ENCODE assay signal across 10 cellular contexts in the genomic region with DNA sequence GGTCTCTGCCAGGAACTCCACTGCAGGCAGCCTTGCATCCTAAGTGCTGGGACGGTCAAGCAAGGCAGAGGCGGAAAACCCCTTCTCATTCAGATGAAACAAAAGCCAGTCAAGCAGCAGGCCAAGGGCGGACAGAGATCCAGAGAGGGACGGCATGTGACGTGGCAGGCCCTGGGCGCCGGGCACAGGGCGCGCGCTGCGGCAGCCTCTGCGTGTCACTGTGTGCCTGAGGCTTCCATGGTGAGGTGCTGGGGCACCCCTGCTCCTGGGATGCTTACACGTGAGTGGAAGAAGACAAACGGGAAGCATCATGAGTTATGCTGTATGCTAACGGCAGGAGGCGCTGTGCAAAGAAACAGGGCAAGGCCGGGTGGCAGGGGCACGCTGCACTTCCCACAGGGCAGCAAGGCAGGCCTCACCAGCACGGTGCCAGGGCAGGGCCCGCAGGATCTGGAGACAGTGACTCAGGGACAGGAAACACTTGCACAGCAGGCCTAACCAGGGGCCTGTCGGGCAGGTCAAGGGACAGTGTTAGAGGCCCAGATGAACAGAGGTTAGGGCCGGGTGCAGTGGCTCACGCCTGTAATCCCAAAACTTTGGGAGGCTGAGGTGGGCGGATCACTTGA. TPM values are rescaled to one million over a fixed set of nuclear protein-coding genes. Genes with fewer than 3 reads are reported as not detected.
DNase-seq lines count a peak whose midpoint lies in the region; TF ChIP-seq lines count a peak whose summit lies in the region.
"Had no signal": no experiment of that assay in that cellular context is flagged by ENCODE, and none has a peak within 500 bp of the region (broad histone marks: within the 10 kb centered on the region; RNA-seq: fewer than 3 reads in every experiment).

No MANE protein-coding gene starts in this region.

- H3K4me1 ChIP-seq in BE2C (no peaks in the 10 kb centered on the region), mesenchymal stem cell (ENCODE audit: control insufficient read depth, insufficient read depth, low read depth, low read length) (peaks cover 58% of the 10 kb centered on the region)

- H2BK12ac ChIP-seq in mesenchymal stem cell (ENCODE audit: low read length in 2 of 2), result no peak overlapping the region

- no peak overlapping the region for H2BK15ac ChIP-seq in mesenchymal stem cell (ENCODE audit: low read depth, poor library complexity, severe bottlenecking)

- H3K36me3 ChIP-seq in BE2C, result no peaks in the 10 kb centered on the region
- H3K36me3 ChIP-seq in mesenchymal stem cell (ENCODE audit: control insufficient read depth in 1 of 2, insufficient read depth in 2 of 2, low read depth in 1 of 2, low read length in 2 of 2), result peaks cover 27 to 49% of the 10 kb centered on the region in 2 experiments

- H2BK120ac ChIP-seq in mesenchymal stem cell (ENCODE audit: low read depth, low read length), result no peak overlapping the region

- peak overlapping the region; percentile 79 for H3K27ac ChIP-seq in cingulate gyrus (ENCODE audit: low read depth, low read length)
- no peak overlapping the region for H3K27ac ChIP-seq in mesenchymal stem cell (ENCODE audit: low read length, poor library complexity, severe bottlenecking)

- H3K18ac ChIP-seq in mesenchymal stem cell (ENCODE audit: low read depth in 1 of 2, low read length in 2 of 2), result no peak overlapping the region

- H3K4ac ChIP-seq in mesenchymal stem cell (ENCODE audit: low read depth in 1 of 2, low read length in 2 of 2), result no peak overlapping the region

- H3K79me1 ChIP-seq in mesenchymal stem cell (replicated peaks; ENCODE audit: low read length, poor library complexity, severe bottlenecking), result peaks cover 11% of the 10 kb centered on the region

- H2AFZ ChIP-seq in mesenchymal stem cell (ENCODE audit: low read depth, low read length), result no peak overlapping the region

- no peak overlapping the region for H4K91ac ChIP-seq in mesenchymal stem cell (ENCODE audit: low read length)

- H2BK5ac ChIP-seq in mesenchymal stem cell (ENCODE audit: low read depth, low read length, poor library complexity, severe bottlenecking), result no peak overlapping the region

- H3K14ac ChIP-seq in mesenchymal stem cell (ENCODE audit: low read length in 2 of 2), result peak overlapping the region in 1 of 2 experiments; percentile 39

- no peak overlapping the region for H3K4me3 ChIP-seq in BE2C (ENCODE audit: low read depth, low read length)
- H3K4me3 ChIP-seq in mesenchymal stem cell (ENCODE audit: insufficient read depth in 1 of 2, low read depth in 1 of 2, low read length in 2 of 2), result no peak overlapping the region

- peaks cover 7 to 37% (median 21%) of the 10 kb centered on the region in 3 donors for H3K4me1 Mint-ChIP-seq in IgD-negative memory B cell

- DNase-seq in BE2C (no peak), mesenchymal stem cell (no peak), NCI-H2196 treated with DMSO at 0.1 percent for 48 hours (lab: John Stamatoyannopoulos, UW; ENCODE audit: unreplicated experiment) (no peak), dedifferentiated amniotic fluid mesenchymal stem cell (ENCODE audit: extremely low spot score) (no peak), NCI-H524 treated with DMSO at 0.1 percent for 48 hours (lab: John Stamatoyannopoulos, UW) (no peak), OCI-M1 (lab: John Stamatoyannopoulos, UW) (no peak)
- DNase-seq: KG1 had no signal

- H3K27me3 Mint-ChIP-seq in IgD-negative memory B cell, result no peaks in the 10 kb centered on the region
- H3K27me3 Mint-ChIP-seq: memory B cell had no signal

- H3K23ac ChIP-seq in mesenchymal stem cell (ENCODE audit: low read length in 2 of 2), result peak overlapping the region in 1 of 2 experiments; percentile 61

- H3K4me3 Mint-ChIP-seq in IgD-negative memory B cell, result no peak overlapping the region
- H3K4me3 Mint-ChIP-seq: memory B cell had no signal

- peak overlapping the region; percentile 29 for H2AK5ac ChIP-seq in mesenchymal stem cell (ENCODE audit: low read length, severe bottlenecking)

- no peak overlapping the region for H4K8ac ChIP-seq in mesenchymal stem cell (ENCODE audit: low read length)

- WGBS in mesenchymal stem cell, result 91% methylated on average over 24 of the region's 24 CpGs

- no peaks in the 10 kb centered on the region for H3K9me3 ChIP-seq in BE2C
- H3K9me3 ChIP-seq in mesenchymal stem cell (ENCODE audit: control insufficient read depth, low read length), result no peaks in the 10 kb centered on the region

- H3K4me2 ChIP-seq in mesenchymal stem cell (ENCODE audit: low read length, poor library complexity, severe bottlenecking), result no peak overlapping the region

- peaks cover 2% of the 10 kb centered on the region for H3K36me3 Mint-ChIP-seq in IgD-negative memory B cell

- no peaks in the 10 kb centered on the region for H3K9me3 Mint-ChIP-seq in IgD-negative memory B cell
- H3K9me3 Mint-ChIP-seq: memory B cell had no signal

- TF ChIP-seq CTCF in BE2C (IDR thresholded peaks at IDR 0.05; ENCODE audit: low read depth, low read length), result peak; percentile 5; the same call in 1 of the 2 replicates

- H3K27me3 ChIP-seq in BE2C (no peaks in the 10 kb centered on the region), mesenchymal stem cell (ENCODE audit: control insufficient read depth in 1 of 2, insufficient read depth in 1 of 2, low read length in 2 of 2) (no peaks in the 10 kb centered on the region)

- peak overlapping the region in 2 of 3 donors; percentile 57 to 64 for H3K27ac Mint-ChIP-seq in IgD-negative memory B cell
- H3K27ac Mint-ChIP-seq: memory B cell had no signal

- no peak overlapping the region for H3K9ac ChIP-seq in mesenchymal stem cell (ENCODE audit: low read length)

RNA-seq across cellular contexts. Expression of a gene that starts 6.1 kb away (rescaled TPM):
- polyA plus RNA-seq in BE2C (2012; ENCODE audit: insufficient read depth, insufficient read length, low read depth), result 38.5 TPM
- polyA plus RNA-seq in IgD-negative memory B cell, result 32.2 TPM
- 28.5 TPM for polyA plus RNA-seq in mesenchymal stem cell (2013, experiment 1 of 2)
- 29.7 TPM for polyA plus RNA-seq in mesenchymal stem cell (2013, experiment 2 of 2)
